Comparison of ENCODE assay signal across 18 cellular contexts in genomic region chr1:20008391-20008841, GRCh38. TPM values are rescaled to one million over a fixed set of nuclear protein-coding genes. Genes with fewer than 3 reads are reported as not detected.
DNase-seq lines count a peak whose midpoint lies in the region; ATAC-seq and TF ChIP-seq lines count a peak whose summit lies in the region.
"Had no signal": no experiment of that assay in that cellular context is flagged by ENCODE, and none has a peak within 500 bp of the region (broad histone marks: within the 10 kb centered on the region; RNA-seq: fewer than 3 reads in every experiment).

No MANE protein-coding gene starts in this region.

- H3K4me1 Mint-ChIP-seq in stimulated activated effector memory CD8-positive, alpha-beta T cell treated with anti-CD3 and anti-CD28 coated beads, Interleukin-12 subunit alpha, Interleukin-12 subunit beta, amount 100 ng/mL, for 72 hours, result no peaks in the 10 kb centered on the region

- H3K36me3 Mint-ChIP-seq in stimulated activated effector memory CD8-positive, alpha-beta T cell treated with anti-CD3 and anti-CD28 coated beads, Interleukin-12 subunit alpha, Interleukin-12 subunit beta, amount 100 ng/mL, for 72 hours, result no peaks in the 10 kb centered on the region

- DNase-seq in NCI-H2196 (lab: John Stamatoyannopoulos, UW; ENCODE audit: unreplicated experiment), result peak; percentile 45
- DNase-seq in NCI-H2196 treated with DMSO at 0.1 percent for 48 hours (lab: John Stamatoyannopoulos, UW; ENCODE audit: unreplicated experiment), result no peak
- peak; percentile 2 to 99 for DNase-seq in cardiac fibroblast (ENCODE audit: low read depth in 2 of 2)
- DNase-seq in iris pigment epithelial cell (ENCODE audit: low read depth), result peak; percentile 7
- no peak for DNase-seq in upper lobe of right lung
- DNase-seq in C1 segment of cervical spinal cord (lab: John Stamatoyannopoulos, UW), result no peak
- no peak for DNase-seq in stimulated activated effector memory CD8-positive, alpha-beta T cell treated with anti-CD3 and anti-CD28 coated beads, Interleukin-12 subunit alpha, Interleukin-12 subunit beta, amount 100 ng/mL, for 72 hours (ENCODE audit: low spot score in 2 of 2)
- DNase-seq: 8988T; brain microvascular endothelial cell; foreskin keratinocyte; GDM1; NCI-H1092; stimulated activated CD4-positive, alpha-beta T cell treated with anti-CD3 and anti-CD28 coated beads, Interleukin-2, amount 100 ng/mL, for 48 hours; transverse colon; WERI-Rb-1 had no signal

- no peaks in the 10 kb centered on the region for H3K4me1 ChIP-seq in upper lobe of right lung
- H3K4me1 ChIP-seq: foreskin keratinocyte, transverse colon had no signal

- TF ChIP-seq CTCF in cardiac fibroblast (IDR thresholded peaks at IDR 0.05; ENCODE audit: low read depth, low read length), result no peak
- no peak for TF ChIP-seq CTCF in upper lobe of right lung (IDR thresholded peaks at IDR 0.05)

- intact Hi-C loops in upper lobe of right lung (cut with DNase I), result no loop called here

- no peak overlapping the region for H3K27ac ChIP-seq in upper lobe of right lung
- H3K27ac ChIP-seq: brain microvascular endothelial cell, foreskin keratinocyte, SK-N-MC, transverse colon, WERI-Rb-1 had no signal

- no peaks in the 10 kb centered on the region for H3K9me3 ChIP-seq in upper lobe of right lung
- H3K9me3 ChIP-seq: transverse colon had no signal

- no peaks in the 10 kb centered on the region for H3K36me3 ChIP-seq in upper lobe of right lung
- H3K36me3 ChIP-seq: brain microvascular endothelial cell, transverse colon, WERI-Rb-1 had no signal

- H3K27ac Mint-ChIP-seq in stimulated activated effector memory CD8-positive, alpha-beta T cell treated with anti-CD3 and anti-CD28 coated beads, Interleukin-12 subunit alpha, Interleukin-12 subunit beta, amount 100 ng/mL, for 72 hours, result no peak overlapping the region

- H3K27me3 ChIP-seq in upper lobe of right lung, result no peaks in the 10 kb centered on the region
- H3K27me3 ChIP-seq: brain microvascular endothelial cell, transverse colon had no signal

- ATAC-seq in upper lobe of right lung (peak; percentile 17), GM21390 (IDR thresholded peaks at IDR 0.05; ENCODE audit: unreplicated experiment) (no peak)
- ATAC-seq in stimulated activated effector memory CD8-positive, alpha-beta T cell treated with anti-CD3 and anti-CD28 coated beads, Interleukin-12 subunit alpha, Interleukin-12 subunit beta, amount 100 ng/mL, for 72 hours, result no peak
- ATAC-seq: foreskin keratinocyte had no signal

- H3K4me3 Mint-ChIP-seq in stimulated activated effector memory CD8-positive, alpha-beta T cell treated with anti-CD3 and anti-CD28 coated beads, Interleukin-12 subunit alpha, Interleukin-12 subunit beta, amount 100 ng/mL, for 72 hours, result no peak overlapping the region

- H3K4me3 ChIP-seq in cardiac fibroblast (replicated peaks in 1 of 2; ENCODE audit: low read depth in 2 of 2, low read length in 2 of 2) (no peak overlapping the region), upper lobe of right lung (no peak overlapping the region)
- H3K4me3 ChIP-seq: SK-N-MC, transverse colon had no signal

- H3K9me3 Mint-ChIP-seq in stimulated activated effector memory CD8-positive, alpha-beta T cell treated with anti-CD3 and anti-CD28 coated beads, Interleukin-12 subunit alpha, Interleukin-12 subunit beta, amount 100 ng/mL, for 72 hours, result peaks cover 3% of the 10 kb centered on the region

RNA-seq across cellular contexts. Expression of gene PLA2G2A, which starts 29.0 kb away (rescaled TPM):
- 19.7 TPM for total RNA-seq in upper lobe of right lung
- total RNA-seq: foreskin keratinocyte, myocyte had no signal

Comparison
In these comparisons a context has a peak if more than half of its experiments do, and no peak if none do; other contexts are left out.
1. DNase-seq: peak in NCI-H2196 (single experiment), cardiac fibroblast (2 of 2) and iris pigment epithelial cell (single experiment); none in NCI-H2196 treated with DMSO at 0.1 percent for 48 hours (single experiment), upper lobe of right lung (single experiment), C1 segment of cervical spinal cord (0 of 14) and stimulated activated effector memory CD8-positive, alpha-beta T cell treated with anti-CD3 and anti-CD28 coated beads, Interleukin-12 subunit alpha, Interleukin-12 subunit beta, amount 100 ng/mL, for 72 hours (0 of 2).